1 cellular context compared by ENCODE assay signal in genomic region chr7:2195403-2196246, GRCh38.
TF ChIP-seq lines count a peak whose summit lies in the region.

No MANE protein-coding gene starts in this region.

TF ChIP-seq in SK-N-SH, 30 proteins besides CTCF, POLR2A, EP300 and RAD21 (continued from another document):
- no peak for TF ChIP-seq EZH2phosphoT487 (IDR thresholded peaks at IDR 0.05; ENCODE audit: borderline replicate concordance, low read depth)
- no peak for TF ChIP-seq CHD2 (IDR thresholded peaks at IDR 0.05; ENCODE audit: low read length, partially characterized antibody)
- TF ChIP-seq REST (IDR thresholded peaks at IDR 0.05; ENCODE audit: low read depth, low read length): no peak
- no peak for TF ChIP-seq POLR2AphosphoS5 (IDR thresholded peaks at IDR 0.05; ENCODE audit: low read depth, low read length)
- no peak for TF ChIP-seq USF2 (IDR thresholded peaks at IDR 0.05; ENCODE audit: borderline replicate concordance, low read depth, low read length)
